ENCODE assay signal across 9 cellular contexts in genomic region chr12:7934153-7934552, GRCh38.
DNase-seq lines count a peak whose midpoint lies in the region; ATAC-seq, FAIRE-seq and TF ChIP-seq lines count a peak whose summit lies in the region.
"Had no signal": no experiment of that assay in that cellular context is flagged by ENCODE, and none has a peak within 500 bp of the region (broad histone marks: within the 10 kb centered on the region; RNA-seq: fewer than 3 reads in every experiment).

No MANE protein-coding gene starts in this region.

- peak; percentile 45 for TF ChIP-seq POLR2A in erythroblast (IDR thresholded peaks at IDR 0.05; ENCODE audit: low read length)

- H3K4me3 ChIP-seq in BLaER1 treated with 17β-estradiol and CSF1 and Interleukin-3, amounts not matched to agents 10 nM and 100 nM: peak overlapping the region; percentile 80 to 99 (median 96)
- H3K4me3 ChIP-seq in neutrophil (ENCODE audit: low read depth in 1 of 2, low read length in 1 of 2): peak overlapping the region; percentile 88 to 99

- peak overlapping the region; percentile 90 to 99 (median 95) for H3K9ac ChIP-seq in BLaER1 treated with 17β-estradiol and CSF1 and Interleukin-3, amounts not matched to agents 10 nM and 100 nM

- ATAC-seq in HG02840 (IDR thresholded peaks at IDR 0.05; ENCODE audit: low FRiP score, unreplicated experiment): no peak

- H3K4me1 ChIP-seq in BLaER1 treated with 17β-estradiol and CSF1 and Interleukin-3, amounts not matched to agents 10 nM and 100 nM: peaks cover 35 to 68% (median 53%) of the 10 kb centered on the region in 10 experiments
- H3K4me1 ChIP-seq in neutrophil (ENCODE audit: control insufficient read depth in 1 of 2, insufficient read depth in 1 of 2, low read depth in 1 of 2, low read length in 1 of 2): peaks cover 48 to 78% of the 10 kb centered on the region in 2 experiments

- H3K27me3 ChIP-seq in BLaER1 treated with 17β-estradiol and CSF1 and Interleukin-3, amounts not matched to agents 10 nM and 100 nM: no peaks in the 10 kb centered on the region
- no peaks in the 10 kb centered on the region for H3K27me3 ChIP-seq in neutrophil

- H3K27ac ChIP-seq in BLaER1 treated with 17β-estradiol and CSF1 and Interleukin-3, amounts not matched to agents 10 nM and 100 nM: peak overlapping the region; percentile 90 to 97 (median 95)
- peak overlapping the region; percentile 88 for H3K27ac ChIP-seq in neutrophil

- H3K4me2 ChIP-seq in BLaER1 treated with 17β-estradiol and CSF1 and Interleukin-3, amounts not matched to agents 10 nM and 100 nM: peak overlapping the region; percentile 77 to 93 (median 87)

- peaks cover 0 to 10% (median 0%) of the 10 kb centered on the region in 11 experiments; a peak in 3 of 22 replicates for H3K9me3 ChIP-seq in BLaER1 treated with 17β-estradiol and CSF1 and Interleukin-3, amounts not matched to agents 10 nM and 100 nM (replicated peaks in 1 of 11)
- H3K9me3 ChIP-seq in neutrophil: no peaks in the 10 kb centered on the region

- no peak for TF ChIP-seq CTCF in neutrophil (IDR thresholded peaks at IDR 0.05)

- FAIRE-seq in HTR-8/SVneo (lab: Jason Lieb, UNC): peak; percentile 49

- peaks cover 57 to 66% (median 62%) of the 10 kb centered on the region in 11 experiments for H3K36me3 ChIP-seq in BLaER1 treated with 17β-estradiol and CSF1 and Interleukin-3, amounts not matched to agents 10 nM and 100 nM
- H3K36me3 ChIP-seq in neutrophil: peaks cover 54% of the 10 kb centered on the region

- DNase-seq in HTR-8/SVneo (ENCODE audit: insufficient read length, low spot score) (no peak), erythroblast (lab: John Stamatoyannopoulos, UW) (peak; percentile 50 to 67), NCI-H82 treated with DMSO at 0.1 percent for 48 hours (lab: John Stamatoyannopoulos, UW; ENCODE audit: unreplicated experiment) (no peak), HuH-7.5 (ENCODE audit: low spot score) (no peak)
- no peak for DNase-seq in stimulated activated CD4-positive, alpha-beta T cell treated with anti-CD3 and anti-CD28 coated beads, Interleukin-1b, Interleukin-23, amount 100 ng/mL, for 48 hours
- DNase-seq: T-cell had no signal

- peaks cover 64 to 68% (median 67%) of the 10 kb centered on the region in 11 experiments for H4K20me1 ChIP-seq in BLaER1 treated with 17β-estradiol and CSF1 and Interleukin-3, amounts not matched to agents 10 nM and 100 nM

Comparison
In these comparisons a context has a peak if more than half of its experiments do, and no peak if none do; other contexts are left out.
1. DNase-seq: peak in erythroblast (2 of 2); none in HTR-8/SVneo (single experiment), NCI-H82 treated with DMSO at 0.1 percent for 48 hours (single experiment), stimulated activated CD4-positive, alpha-beta T cell treated with anti-CD3 and anti-CD28 coated beads, Interleukin-1b, Interleukin-23, amount 100 ng/mL, for 48 hours (single experiment) and HuH-7.5 (single experiment).